ENCODE assay signal across 12 cellular contexts in the genomic region with DNA sequence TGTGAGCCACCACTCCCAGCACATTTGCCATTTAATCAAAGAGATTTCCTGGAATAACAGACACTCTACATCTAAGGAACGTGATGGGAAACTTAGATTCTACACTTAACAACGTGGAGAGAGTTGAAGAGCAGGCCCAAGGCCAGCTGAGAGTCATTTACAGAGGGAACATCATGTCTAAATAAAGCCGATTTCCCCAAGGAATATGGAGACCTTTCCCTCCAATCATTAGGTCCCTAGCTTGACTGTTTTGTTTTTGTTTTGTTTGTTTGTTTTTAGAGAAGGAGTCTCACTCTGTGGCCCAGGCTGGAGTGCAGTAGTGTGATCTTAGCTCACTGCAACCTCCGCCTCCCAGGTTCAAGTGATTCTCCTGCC. TPM values are rescaled to one million over a fixed set of nuclear protein-coding genes. Genes with fewer than 3 reads are reported as not detected.
A peak's percentile ranks its signal among the peaks of the same experiment; 100 is the strongest.
DNase-seq lines count a peak whose midpoint lies in the region; ATAC-seq and TF ChIP-seq lines count a peak whose summit lies in the region.
"Had no signal": no experiment of that assay in that cellular context is flagged by ENCODE, and none has a peak within 500 bp of the region (broad histone marks: within the 10 kb centered on the region; RNA-seq: fewer than 3 reads in every experiment).

No MANE protein-coding gene starts in this region.

- no peaks in the 10 kb centered on the region for H3K9me2 ChIP-seq in PC-9 (ENCODE audit: insufficient read depth)

- H3K4me3 ChIP-seq in left ventricle myocardium inferior (no peak overlapping the region), right atrium auricular region (no peak overlapping the region), PC-9 (no peak overlapping the region), parathyroid adenoma (ENCODE audit: low read depth, low read length) (no peak overlapping the region), spleen (no peak overlapping the region)
- H3K4me3 ChIP-seq: A549 had no signal

- H2AFZ ChIP-seq in PC-9 (no peak overlapping the region), parathyroid adenoma (peak overlapping the region; percentile 16)

- H3K9me3 ChIP-seq in left ventricle myocardium inferior (replicated peaks) (no peaks in the 10 kb centered on the region), right atrium auricular region (no peaks in the 10 kb centered on the region), PC-9 (ENCODE audit: insufficient read depth, low read depth) (no peaks in the 10 kb centered on the region), parathyroid adenoma (ENCODE audit: control insufficient read depth, low read length) (no peaks in the 10 kb centered on the region), spleen (no peaks in the 10 kb centered on the region)
- H3K9me3 ChIP-seq: A549 had no signal

- no TSS peak for BruUV-seq in PC-9 (replicated peaks; lab: Mats Ljungman, UMichigan)

- POLR2A ChIA-PET in PC-9 (lab: Charles Lee; ENCODE audit: unreplicated experiment), result interaction anchor here (0.7 kb wide), 1 partner anchor 1027 kb away, joined by 3 read pairs; no protein-coding TSS in a partner anchor

- no peak for TF ChIP-seq POLR2A in spleen (IDR thresholded peaks at IDR 0.05)

- H3K4me2 ChIP-seq in PC-9 (peak overlapping the region; percentile 56; the same call in 1 of the 2 replicates), parathyroid adenoma (ENCODE audit: low read length) (no peak overlapping the region)
- H3K4me2 ChIP-seq: A549 had no signal

- CTCF ChIA-PET in PC-9 (lab: Charles Lee), result no interaction called here

- TF ChIP-seq CTCF in left ventricle myocardium inferior (IDR thresholded peaks at IDR 0.05; ENCODE audit: borderline replicate concordance) (no peak), right atrium auricular region (IDR thresholded peaks at IDR 0.05) (no peak), PC-9 (conservative IDR thresholded peaks at IDR 0.05) (no peak), parathyroid adenoma (IDR thresholded peaks at IDR 0.05) (no peak), spleen (IDR thresholded peaks at IDR 0.05 in 8 of 11, conservative IDR thresholded peaks at IDR 0.05 in 3 of 11) (no peak)

- DNase-seq in left ventricle myocardium inferior (no peak), right atrium auricular region (ENCODE audit: low spot score) (no peak), PC-9 (no peak), spleen (no peak)
- DNase-seq: CD8-positive, alpha-beta T cell; COR-L47; GF-D8; HCEC 1CT; HFFc6 had no signal

- H4K20me1 ChIP-seq in PC-9 (ENCODE audit: insufficient read depth), result no peaks in the 10 kb centered on the region

- 83 to 88% (median 86%) methylated on average over 4 of the region's 4 CpGs for WGBS in spleen, 5 donors

- no peak overlapping the region for H3K9ac ChIP-seq in parathyroid adenoma

- H3K79me2 ChIP-seq in PC-9 (ENCODE audit: low read depth), result no peaks in the 10 kb centered on the region
- H3K79me2 ChIP-seq in parathyroid adenoma, result no peaks in the 10 kb centered on the region

- H3K4me1 ChIP-seq in left ventricle myocardium inferior (no peaks in the 10 kb centered on the region), right atrium auricular region (no peaks in the 10 kb centered on the region), PC-9 (replicated peaks; ENCODE audit: insufficient read depth) (peaks cover 21% of the 10 kb centered on the region), parathyroid adenoma (no peaks in the 10 kb centered on the region), spleen (no peaks in the 10 kb centered on the region)

- no peak for ATAC-seq in HG03196 (IDR thresholded peaks at IDR 0.05; ENCODE audit: unreplicated experiment)
- ATAC-seq: A549; CD8-positive, alpha-beta T cell had no signal

- H3K27me3 ChIP-seq in left ventricle myocardium inferior (ENCODE audit: low read depth) (no peaks in the 10 kb centered on the region), right atrium auricular region (no peaks in the 10 kb centered on the region), PC-9 (ENCODE audit: insufficient read depth, low read depth) (no peaks in the 10 kb centered on the region), parathyroid adenoma (ENCODE audit: control insufficient read depth, insufficient read depth, low read length) (no peaks in the 10 kb centered on the region), spleen (replicated peaks in 1 of 7) (no peaks in the 10 kb centered on the region)

- H3K36me3 ChIP-seq in left ventricle myocardium inferior (no peaks in the 10 kb centered on the region), right atrium auricular region (no peaks in the 10 kb centered on the region), PC-9 (ENCODE audit: low read depth) (no peaks in the 10 kb centered on the region), parathyroid adenoma (ENCODE audit: control insufficient read depth, insufficient read depth, low read length) (no peaks in the 10 kb centered on the region), spleen (no peaks in the 10 kb centered on the region)

- intact Hi-C loops in left ventricle myocardium inferior (cut with micrococcal nuclease), result no loop called here
- intact Hi-C loops in PC-9 (cut with micrococcal nuclease; ENCODE audit: unreplicated experiment), result no loop called here
- intact Hi-C loops in spleen (cut with DNase I; ENCODE audit: low total_unique reads), result no loop called here

- peak overlapping the region; percentile 25 for H3K27ac ChIP-seq in left ventricle myocardium inferior (replicated peaks)
- H3K27ac ChIP-seq in right atrium auricular region, result no peak overlapping the region
- H3K27ac ChIP-seq in PC-9, result peak overlapping the region; percentile 45; the same call in 1 of the 2 replicates
- no peak overlapping the region for H3K27ac ChIP-seq in parathyroid adenoma
- H3K27ac ChIP-seq in spleen, result no peak overlapping the region
- H3K27ac ChIP-seq: A549 had no signal

- peaks cover 18% of the 10 kb centered on the region; the same call in 1 of the 2 replicates for H3F3A ChIP-seq in PC-9 (ENCODE audit: insufficient read depth, low read depth)

RNA-seq across cellular contexts. Expression of gene PHLPP1, which starts 52.6 kb away (rescaled TPM):
- 5.9 TPM for total RNA-seq in left ventricle myocardium inferior
- 1 to 10 TPM; 4.6 to 5.9 TPM for total RNA-seq in right atrium auricular region
- 21.1 and 21.3 TPM in 2 replicates for total RNA-seq in PC-9 (2021)
- 10 to 100 TPM in 1 of 7 donors, 1 to 10 TPM in 6; 3.8 to 10.6 (median 7.7) TPM for total RNA-seq in spleen
- polyA plus RNA-seq in spleen, result 1 to 10 TPM; 1.2 to 1.4 (median 1.2) TPM

Comparison
In these comparisons a context has a peak if more than half of its experiments do, and no peak if none do; other contexts are left out.
1. H3K27ac ChIP-seq: peak in left ventricle myocardium inferior (single experiment) and PC-9 (single experiment); none in right atrium auricular region (0 of 2), parathyroid adenoma (single experiment) and spleen (0 of 8).